Comparison of ENCODE assay signal across 21 cellular contexts in the genomic region with DNA sequence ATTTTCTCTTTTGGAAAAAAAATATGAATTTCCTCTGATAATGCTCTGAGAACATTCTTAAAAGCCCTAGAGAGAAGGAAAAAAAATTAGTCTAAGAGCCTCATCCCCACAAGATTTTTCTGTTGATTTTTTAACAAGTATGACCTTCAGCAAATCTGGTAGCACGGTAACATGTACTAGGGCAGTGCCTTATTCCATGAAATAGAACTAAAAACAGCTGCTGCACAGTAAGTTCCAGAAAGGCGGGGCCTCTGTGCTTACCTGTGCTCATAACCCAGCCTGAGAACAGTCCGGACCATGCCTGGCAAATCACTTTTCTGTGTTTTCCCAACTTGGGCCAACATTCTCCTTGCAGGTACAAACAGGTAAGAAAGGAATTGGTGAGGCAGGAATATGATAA.
A peak's percentile ranks its signal among the peaks of the same experiment; 100 is the strongest.
DNase-seq lines count a peak whose midpoint lies in the region; ATAC-seq and TF ChIP-seq lines count a peak whose summit lies in the region.
"Had no signal": no experiment of that assay in that cellular context is flagged by ENCODE, and none has a peak within 500 bp of the region (broad histone marks: within the 10 kb centered on the region; RNA-seq: fewer than 3 reads in every experiment).

No MANE protein-coding gene starts in this region.

- no peak overlapping the region for H2AK5ac ChIP-seq in neuronal stem cell (ENCODE audit: low read depth, low read length)

- H2BK5ac ChIP-seq in neuronal stem cell (ENCODE audit: low read length): no peak overlapping the region

- H2AFZ ChIP-seq in mammary epithelial cell (ENCODE audit: low read depth, low read length) (peak overlapping the region; percentile 37), neuronal stem cell (ENCODE audit: low read length) (no peak overlapping the region)

- no peaks in the 10 kb centered on the region for H4K20me1 ChIP-seq in mammary epithelial cell (ENCODE audit: insufficient read depth, low read length)

- dilution Hi-C loops in mammary epithelial cell (cut with HindIII; ENCODE audit: low sequenced_read_pairs): no loop called here

- H3K18ac ChIP-seq in neuronal stem cell (ENCODE audit: low read length): no peak overlapping the region

- no peaks in the 10 kb centered on the region for H3K4me1 Mint-ChIP-seq in MCF 10A (ENCODE audit: insufficient read depth, unreplicated experiment)
- H3K4me1 Mint-ChIP-seq: H9 had no signal

- no peaks in the 10 kb centered on the region for H3K79me1 ChIP-seq in neuronal stem cell (ENCODE audit: low read depth, low read length)

- H3K27me3 ChIP-seq in mammary epithelial cell (ENCODE audit: insufficient read depth, low read length) (no peaks in the 10 kb centered on the region), testis (no peaks in the 10 kb centered on the region), neuronal stem cell (ENCODE audit: control insufficient read depth in 3 of 3, insufficient read depth in 3 of 3, low read depth in 1 of 3, low read length in 3 of 3) (no peaks in the 10 kb centered on the region)

- no peak overlapping the region for H4K91ac ChIP-seq in neuronal stem cell (ENCODE audit: low read depth, low read length, poor library complexity)

- CTCF ChIA-PET in mammary epithelial cell (lab: Charles Lee; ENCODE audit: low non-redundant PET) (interaction anchor here (0.6 kb wide), 1 partner anchor 9 kb away, joined by 4 read pairs; no protein-coding TSS in a partner anchor), MCF 10A (lab: Yijun Ruan, JAX) (interaction anchor here (0.5 to 1.4 kb wide), 3 partner anchors 8 to 70 kb away, joined by 3 to 8 read pairs (median 5); no protein-coding TSS in a partner anchor)

- H3K36me3 ChIP-seq in mammary epithelial cell (ENCODE audit: insufficient read depth, low read length) (no peaks in the 10 kb centered on the region), mucosa of descending colon (ENCODE audit: low read depth) (no peaks in the 10 kb centered on the region), testis (ENCODE audit: low read depth, missing control alignments) (no peaks in the 10 kb centered on the region), neuronal stem cell (replicated peaks in 1 of 2; ENCODE audit: control insufficient read depth in 2 of 2, insufficient read depth in 2 of 2, low read length in 2 of 2) (no peaks in the 10 kb centered on the region)

- BruUV-seq in mammary epithelial cell (replicated peaks; lab: Mats Ljungman, UMichigan) (no TSS peak), MCF 10A (replicated peaks; lab: Mats Ljungman, UMichigan) (no TSS peak)

- H3K4me3 ChIP-seq in mammary epithelial cell (replicated peaks in 1 of 3; ENCODE audit: insufficient read depth in 1 of 3, low read depth in 2 of 3, low read length in 3 of 3) (no peak overlapping the region), fibroblast of pulmonary artery (replicated peaks; ENCODE audit: low read depth, low read length) (no peak overlapping the region), mucosa of descending colon (no peak overlapping the region), testis (no peak overlapping the region), neuronal stem cell (ENCODE audit: low read length in 2 of 2) (no peak overlapping the region)

- H3K27ac ChIP-seq in mammary epithelial cell (ENCODE audit: insufficient read depth, low read depth, low read length): no peak overlapping the region
- no peak overlapping the region for H3K27ac ChIP-seq in testis
- no peak overlapping the region for H3K27ac ChIP-seq in neuronal stem cell (replicated peaks; ENCODE audit: low read length)
- H3K27ac ChIP-seq: 22Rv1, C4-2B had no signal

- H2BK120ac ChIP-seq in neuronal stem cell (ENCODE audit: low read depth, low read length): no peak overlapping the region

- H3K9ac ChIP-seq in mammary epithelial cell (ENCODE audit: insufficient read depth, low read length) (no peak overlapping the region), neuronal stem cell (ENCODE audit: low read depth, low read length, poor library complexity) (no peak overlapping the region)

- H3K4ac ChIP-seq in neuronal stem cell (ENCODE audit: low read length): no peak overlapping the region

- H3K14ac ChIP-seq in neuronal stem cell (ENCODE audit: low read length): no peak overlapping the region

- 13% methylated on average over 3 of the region's 3 CpGs for WGBS in mammary epithelial cell (ENCODE audit: low coverage, missing lambda C conversion rate)
- WGBS in testis, 2 donors: 52 to 58% methylated on average over 3 of the region's 3 CpGs
- no CpG with 5 or more reads among the region's 3 CpGs for WGBS in neuronal stem cell (ENCODE audit: extremely low coverage in 2 of 2, insufficient read length in 2 of 2, insufficient replicate concordance in 1 of 2), 2 donors

- H3K23ac ChIP-seq in neuronal stem cell (ENCODE audit: low read depth, low read length, poor library complexity): no peak overlapping the region

- no peaks in the 10 kb centered on the region for H3K36me3 Mint-ChIP-seq in MCF 10A (ENCODE audit: insufficient read depth, unreplicated experiment)

- DNase-seq in mammary epithelial cell (peak; percentile 69), MCF 10A (ENCODE audit: unreplicated experiment) (no peak), fibroblast of pulmonary artery (ENCODE audit: low read depth) (peak; percentile 48), mucosa of descending colon (peak in 1 of 3 donors; percentile 28), testis (peak; percentile 27), neuronal stem cell (ENCODE audit: low spot score) (no peak), nucleus accumbens (lab: John Stamatoyannopoulos, UW) (no peak)
- DNase-seq: AML-193, DMS79 treated with DMSO at 0.1 percent for 48 hours, H9, KG1, MV-4-11, NCI-H1417, NCI-H187, NCI-H2107, NCI-H2227 treated with DMSO at 0.1 percent for 48 hours, NCI-H524 treated with DMSO at 0.1 percent for 48 hours had no signal

- no peaks in the 10 kb centered on the region for H3K79me2 ChIP-seq in mammary epithelial cell (ENCODE audit: insufficient read depth, low read length)

- no peak overlapping the region for H2BK15ac ChIP-seq in neuronal stem cell (ENCODE audit: low read length)

- ATAC-seq in mucosa of descending colon: peak; percentile 54
- ATAC-seq in GM18873 (IDR thresholded peaks at IDR 0.05; ENCODE audit: low FRiP score, unreplicated experiment): no peak
- ATAC-seq: HepG2 had no signal

- POLR2A ChIA-PET in MCF 10A (lab: Yijun Ruan, JAX): interaction anchor here (0.5 to 3.6 kb wide), 12 partner anchors 11 to 542 kb away, joined by 3 to 16 read pairs (median 3); a partner anchor contains a TSS

- no peak overlapping the region for H2BK12ac ChIP-seq in neuronal stem cell (ENCODE audit: low read length)

- no peaks in the 10 kb centered on the region for H3K9me3 Mint-ChIP-seq in MCF 10A (ENCODE audit: unreplicated experiment)
- H3K9me3 Mint-ChIP-seq: H9 had no signal

- TF ChIP-seq CTCF in mammary epithelial cell (conservative IDR thresholded peaks at IDR 0.05 in 1 of 2, IDR thresholded peaks at IDR 0.05 in 1 of 2; ENCODE audit: extremely low read depth in 1 of 2, insufficient read depth in 1 of 2, low read depth in 1 of 2, low read length in 2 of 2) (no peak), MCF 10A (IDR thresholded peaks at IDR 0.05; ENCODE audit: unreplicated experiment) (no peak), fibroblast of pulmonary artery (IDR thresholded peaks at IDR 0.05; ENCODE audit: low read length, missing control alignments) (no peak), mucosa of descending colon (IDR thresholded peaks at IDR 0.05) (no peak), testis (IDR thresholded peaks at IDR 0.05) (no peak)

- peaks cover 8% of the 10 kb centered on the region for H3K4me1 ChIP-seq in mammary epithelial cell (ENCODE audit: insufficient read depth, low read length)
- no peaks in the 10 kb centered on the region for H3K4me1 ChIP-seq in mucosa of descending colon (ENCODE audit: low read depth)
- H3K4me1 ChIP-seq in testis: peaks cover 5% of the 10 kb centered on the region
- H3K4me1 ChIP-seq in neuronal stem cell (ENCODE audit: control insufficient read depth in 2 of 2, insufficient read depth in 1 of 2, low read depth in 1 of 2, low read length in 2 of 2): no peaks in the 10 kb centered on the region

- H3K9me3 ChIP-seq in mammary epithelial cell (replicated peaks; ENCODE audit: insufficient read depth, low read length): no peaks in the 10 kb centered on the region
- no peaks in the 10 kb centered on the region for H3K9me3 ChIP-seq in mucosa of descending colon
- no peaks in the 10 kb centered on the region for H3K9me3 ChIP-seq in testis
- peaks cover 0 to 2% of the 10 kb centered on the region in 2 donors for H3K9me3 ChIP-seq in neuronal stem cell (replicated peaks in 1 of 2; ENCODE audit: control insufficient read depth in 2 of 2, insufficient read depth in 1 of 2, low read depth in 1 of 2, low read length in 2 of 2)

- in situ Hi-C loops in mammary epithelial cell (cut with MboI; ENCODE audit: low sequenced_read_pairs in 2 of 2): no loop called here

- no peak overlapping the region for H3K4me3 Mint-ChIP-seq in MCF 10A (ENCODE audit: unreplicated experiment)
- H3K4me3 Mint-ChIP-seq: H9 had no signal

- no peak overlapping the region for H4K8ac ChIP-seq in neuronal stem cell (ENCODE audit: low read depth, low read length)

- H3K4me2 ChIP-seq in mammary epithelial cell (ENCODE audit: insufficient read depth, low read depth, low read length) (peak overlapping the region; percentile 4), neuronal stem cell (ENCODE audit: insufficient read depth, low read length, poor library complexity, severe bottlenecking) (no peak overlapping the region)

- H3K27ac Mint-ChIP-seq in MCF 10A (ENCODE audit: low read depth, unreplicated experiment): no peak overlapping the region
- H3K27ac Mint-ChIP-seq: H9 had no signal

- intact Hi-C loops in mammary epithelial cell (cut with micrococcal nuclease) (no loop called here), MCF 10A (cut with micrococcal nuclease) (no loop called here), mucosa of descending colon (cut with DNase I, micrococcal nuclease) (no loop called here), testis (cut with DNase I; ENCODE audit: low total_unique reads) (no loop called here)

- TF ChIP-seq POLR2A in testis (IDR thresholded peaks at IDR 0.05): no peak

- no peaks in the 10 kb centered on the region for H3K27me3 Mint-ChIP-seq in MCF 10A (ENCODE audit: insufficient read depth, unreplicated experiment)

Comparison
In these comparisons a context has a peak if more than half of its experiments do, and no peak if none do; other contexts are left out.
1. DNase-seq: peak in mammary epithelial cell (single experiment), fibroblast of pulmonary artery (single experiment) and testis (single experiment); none in MCF 10A (single experiment), neuronal stem cell (single experiment) and nucleus accumbens (0 of 56).